In genomic region chr9:135648494-135649410, GRCh38 we compare ENCODE assay signal across 23 cellular contexts. TPM values are rescaled to one million over a fixed set of nuclear protein-coding genes. Genes with fewer than 3 reads are reported as not detected.
DNase-seq lines count a peak whose midpoint lies in the region; ATAC-seq and TF ChIP-seq lines count a peak whose summit lies in the region.
"Had no signal": no experiment of that assay in that cellular context is flagged by ENCODE, and none has a peak within 500 bp of the region (broad histone marks: within the 10 kb centered on the region; RNA-seq: fewer than 3 reads in every experiment).

No MANE protein-coding gene starts in this region.

- H3K79me2 ChIP-seq in smooth muscle cell (ENCODE audit: low read depth), result peaks cover 59% of the 10 kb centered on the region

- no peak for DNase-seq in chondrocyte (ENCODE audit: low spot score)
- no peak for DNase-seq in smooth muscle cell (lab: John Stamatoyannopoulos, UW; ENCODE audit: unreplicated experiment)
- DNase-seq in NCI-H82 (lab: John Stamatoyannopoulos, UW), result no peak
- DNase-seq in activated CD4-positive, alpha-beta T cell treated with anti-CD3 and anti-CD28 coated beads for 36 hours, result no peak
- no peak for DNase-seq in AML-193 (lab: John Stamatoyannopoulos, UW)
- DNase-seq in iPS-NIHi7 (ENCODE audit: extremely low spot score), result no peak
- DNase-seq: BE2C, DMS79, MM.1S, NCI-H1092, NCI-H1436, NCI-H187 treated with DMSO at 0.1 percent for 48 hours, NCI-H2107, NCI-H226, NCI-H524, Peyer's patch had no signal

- H3K4me1 ChIP-seq in HUES48 (ENCODE audit: control insufficient read depth, insufficient read depth, low read length) (peaks cover 6% of the 10 kb centered on the region; the same call in 1 of the 2 replicates), smooth muscle cell (ENCODE audit: low read depth) (peaks cover 55% of the 10 kb centered on the region)
- H3K4me1 ChIP-seq: A549, BE2C, Peyer's patch had no signal

- no peak for ATAC-seq in activated CD4-positive, alpha-beta T cell treated with anti-CD3 and anti-CD28 coated beads for 36 hours
- ATAC-seq: A549, SK-N-SH treated with all-trans-retinoic acid at 6 μM for 48 hours had no signal

- peak overlapping the region; percentile 76 for H3K27ac ChIP-seq in HUES48 (ENCODE audit: low read depth, low read length)
- H3K27ac ChIP-seq in smooth muscle cell (ENCODE audit: low read depth), result peak overlapping the region; percentile 37
- H3K27ac ChIP-seq: A549, Peyer's patch had no signal

- H3K9me3 ChIP-seq in HUES48 (ENCODE audit: control insufficient read depth, insufficient read depth, low read length), result peaks cover 85% of the 10 kb centered on the region
- peaks cover 21% of the 10 kb centered on the region for H3K9me3 ChIP-seq in iPS-18c (ENCODE audit: control insufficient read depth, insufficient read depth, low read length)
- no peaks in the 10 kb centered on the region for H3K9me3 ChIP-seq in smooth muscle cell (replicated peaks; ENCODE audit: low read depth)

- H3K9ac ChIP-seq in HUES48 (ENCODE audit: low read depth, low read length) (no peak overlapping the region), smooth muscle cell (ENCODE audit: low read depth) (peak overlapping the region; percentile 9)

- POLR2A ChIA-PET in activated CD4-positive, alpha-beta T cell treated with anti-CD3 and anti-CD28 coated beads for 36 hours (lab: Charles Lee), result no interaction called here

- H3K36me3 Mint-ChIP-seq in chondrocyte (ENCODE audit: low read depth), result peaks cover 11% of the 10 kb centered on the region
- peaks cover 2% of the 10 kb centered on the region for H3K36me3 Mint-ChIP-seq in activated CD4-positive, alpha-beta T cell treated with anti-CD3 and anti-CD28 coated beads for 36 hours (ENCODE audit: low read depth)

- H3K27me3 Mint-ChIP-seq in chondrocyte (ENCODE audit: low read depth), result no peaks in the 10 kb centered on the region
- H3K27me3 Mint-ChIP-seq in activated CD4-positive, alpha-beta T cell treated with anti-CD3 and anti-CD28 coated beads for 36 hours, result peaks cover 8% of the 10 kb centered on the region

- peak overlapping the region; percentile 4 for H3K4me3 Mint-ChIP-seq in chondrocyte (ENCODE audit: unreplicated experiment)
- no peak overlapping the region for H3K4me3 Mint-ChIP-seq in activated CD4-positive, alpha-beta T cell treated with anti-CD3 and anti-CD28 coated beads for 36 hours

- H3K27me3 ChIP-seq in HUES48 (ENCODE audit: control insufficient read depth, insufficient read depth, low read length) (no peaks in the 10 kb centered on the region), smooth muscle cell (ENCODE audit: low read depth) (no peaks in the 10 kb centered on the region)
- H3K27me3 ChIP-seq: BE2C, Peyer's patch had no signal

- peak overlapping the region; percentile 87 for H3K4me2 ChIP-seq in smooth muscle cell
- H3K4me2 ChIP-seq: A549 had no signal

- H4K20me1 ChIP-seq in smooth muscle cell (ENCODE audit: low read depth), result peaks cover 77% of the 10 kb centered on the region

- H3K4me3 ChIP-seq in HUES48 (ENCODE audit: low read depth, low read length) (peak overlapping the region; percentile 24; the same call in 1 of the 2 replicates), iPS-18c (ENCODE audit: insufficient read depth, low read depth, low read length) (0 out of 2 replicates have a peak overlapping the region, but pooled peaks have one; percentile 4), smooth muscle cell (peak overlapping the region; percentile 54)
- H3K4me3 ChIP-seq: A549, HAP-1, Peyer's patch had no signal

- peaks cover 4% of the 10 kb centered on the region for H3K4me1 Mint-ChIP-seq in chondrocyte (ENCODE audit: low read depth)
- no peaks in the 10 kb centered on the region for H3K4me1 Mint-ChIP-seq in activated CD4-positive, alpha-beta T cell treated with anti-CD3 and anti-CD28 coated beads for 36 hours

- no peaks in the 10 kb centered on the region for H3F3A ChIP-seq in smooth muscle cell (ENCODE audit: low read depth)

- CTCF ChIA-PET in activated CD4-positive, alpha-beta T cell treated with anti-CD3 and anti-CD28 coated beads for 36 hours (lab: Charles Lee), result no interaction called here

- intact Hi-C loops in activated CD4-positive, alpha-beta T cell treated with anti-CD3 and anti-CD28 coated beads for 36 hours (cut with DNase I, micrococcal nuclease), result no loop called here

- WGBS in smooth muscle cell (ENCODE audit: low lambda C conversion rate), result 43% methylated on average over 10 of the region's 10 CpGs

- TF ChIP-seq CTCF in chondrocyte (IDR thresholded peaks at IDR 0.05) (no peak), smooth muscle cell (IDR thresholded peaks at IDR 0.05; ENCODE audit: borderline replicate concordance, insufficient read depth, poor library complexity, severe bottlenecking) (no peak)

- no peaks in the 10 kb centered on the region for H3K36me3 ChIP-seq in HUES48 (ENCODE audit: control insufficient read depth, insufficient read depth, low read length)
- H3K36me3 ChIP-seq in smooth muscle cell (ENCODE audit: low read depth), result no peaks in the 10 kb centered on the region
- H3K36me3 ChIP-seq: BE2C, HAP-1, Peyer's patch had no signal

- no peak overlapping the region for H3K27ac Mint-ChIP-seq in chondrocyte (ENCODE audit: unreplicated experiment)
- no peak overlapping the region for H3K27ac Mint-ChIP-seq in activated CD4-positive, alpha-beta T cell treated with anti-CD3 and anti-CD28 coated beads for 36 hours

- peaks cover 57% of the 10 kb centered on the region for H3K9me3 Mint-ChIP-seq in chondrocyte (ENCODE audit: low read depth)
- peaks cover 43% of the 10 kb centered on the region for H3K9me3 Mint-ChIP-seq in activated CD4-positive, alpha-beta T cell treated with anti-CD3 and anti-CD28 coated beads for 36 hours (ENCODE audit: low read depth)

- H2AFZ ChIP-seq in smooth muscle cell (ENCODE audit: low read depth), result no peak overlapping the region

RNA-seq across cellular contexts. Expression of gene GLT6D1, which starts 9.4 kb away (rescaled TPM):
- total RNA-seq in chondrocyte (not detected in 3 replicates), smooth muscle cell (not detected in 2 replicates)
- polyA plus RNA-seq in smooth muscle cell, result not detected in 2 replicates
- not detected for total RNA-seq in activated CD4-positive, alpha-beta T cell treated with anti-CD3 and anti-CD28 coated beads for 36 hours
- total RNA-seq: LHCN-M2, OCI-LY7, Peyer's patch had no signal
- polyA plus RNA-seq: A549 had no signal

RNA-seq across cellular contexts. Expression of gene LCN9, which starts 14.4 kb away (rescaled TPM):
- total RNA-seq in chondrocyte (1.8 to 2.0 TPM in 2 of 3 replicates, not detected in the other), smooth muscle cell (15.6 and 22.0 TPM in 2 replicates)
- polyA plus RNA-seq in smooth muscle cell, result 20.8 and 45.2 TPM in 2 replicates
- not detected for total RNA-seq in activated CD4-positive, alpha-beta T cell treated with anti-CD3 and anti-CD28 coated beads for 36 hours
- total RNA-seq: LHCN-M2, OCI-LY7, Peyer's patch had no signal
- polyA plus RNA-seq: A549 had no signal

RNA-seq across cellular contexts. Expression of gene SOHLH1, which starts 50.5 kb away (rescaled TPM):
- total RNA-seq in chondrocyte, result not detected in 3 replicates
- not detected in 2 replicates for total RNA-seq in smooth muscle cell
- not detected in 2 replicates for polyA plus RNA-seq in smooth muscle cell
- not detected for total RNA-seq in activated CD4-positive, alpha-beta T cell treated with anti-CD3 and anti-CD28 coated beads for 36 hours
- total RNA-seq: LHCN-M2, OCI-LY7, Peyer's patch had no signal
- polyA plus RNA-seq: A549 had no signal

RNA-seq across cellular contexts. Expression of gene KCNT1, which starts 53.2 kb away (rescaled TPM):
- total RNA-seq in chondrocyte, result not detected in 3 replicates
- total RNA-seq in smooth muscle cell, result not detected in 2 replicates
- 0.30 TPM in 1 of 2 replicates, not detected in the other for polyA plus RNA-seq in smooth muscle cell
- not detected for total RNA-seq in activated CD4-positive, alpha-beta T cell treated with anti-CD3 and anti-CD28 coated beads for 36 hours
- total RNA-seq: LHCN-M2, OCI-LY7 had no signal
- polyA plus RNA-seq: A549 had no signal

Comparison
In these comparisons a context has a peak if more than half of its experiments do, and no peak if none do; other contexts are left out.
1. H3K4me3 ChIP-seq: peak in every context shown above with its lines; median percentile 54 in smooth muscle cell; 24 in HUES48; 4 in iPS-18c.